19 cellular contexts compared by ENCODE assay signal in genomic region chr22:24543679-24544243, GRCh38. TPM values are rescaled to one million over a fixed set of nuclear protein-coding genes. Genes with fewer than 3 reads are reported as not detected.
DNase-seq lines count a peak whose midpoint lies in the region; ATAC-seq, FAIRE-seq and TF ChIP-seq lines count a peak whose summit lies in the region.
"Had no signal": no experiment of that assay in that cellular context is flagged by ENCODE, and none has a peak within 500 bp of the region (broad histone marks: within the 10 kb centered on the region; RNA-seq: fewer than 3 reads in every experiment).

No MANE protein-coding gene starts in this region.

- CTCF ChIA-PET in K562 (lab: Yijun Ruan, JAX; ENCODE audit: low intra/inter-chr PET ratio), result no interaction called here

- no peak for DNase-seq in K562 (ENCODE audit: extremely low read depth in 1 of 4, low spot score in 3 of 4)
- DNase-seq in right lobe of liver, result peak; percentile 65 to 82 (median 80)
- no peak for DNase-seq in stimulated activated effector memory CD8-positive, alpha-beta T cell treated with anti-CD3 and anti-CD28 coated beads, Interleukin-12 subunit alpha, Interleukin-12 subunit beta, amount 100 ng/mL, for 72 hours (ENCODE audit: low spot score in 2 of 2)
- no peak for DNase-seq in MV-4-11 (lab: John Stamatoyannopoulos, UW)
- DNase-seq in NK-92 (lab: John Stamatoyannopoulos, UW; ENCODE audit: unreplicated experiment), result no peak
- DNase-seq in foreskin keratinocyte, result no peak
- DNase-seq: GF-D8, HFFc6, Karpas-422, MM.1S, NCI-H1105 treated with DMSO at 0.1 percent for 48 hours, NCI-H187, NCI-H446, NCI-H774, SIG-M5 had no signal

- no peak for TF ChIP-seq CTCF in KMS-11 (conservative IDR thresholded peaks at IDR 0.05; ENCODE audit: low read depth, low read length)
- TF ChIP-seq CTCF in K562 (IDR thresholded peaks at IDR 0.05 in 2 of 3, conservative IDR thresholded peaks at IDR 0.05 in 1 of 3; ENCODE audit: insufficient read depth in 2 of 3, low read depth in 1 of 3, low read length in 3 of 3), result no peak
- TF ChIP-seq CTCF in right lobe of liver (IDR thresholded peaks at IDR 0.05), result no peak
- TF ChIP-seq CTCF in foreskin keratinocyte (conservative IDR thresholded peaks at IDR 0.05), result no peak

- no peaks in the 10 kb centered on the region for H3K4me1 Mint-ChIP-seq in stimulated activated effector memory CD8-positive, alpha-beta T cell treated with anti-CD3 and anti-CD28 coated beads, Interleukin-12 subunit alpha, Interleukin-12 subunit beta, amount 100 ng/mL, for 72 hours

- in situ Hi-C loops in K562 (cut with MboI), result no loop called here

- no peak for FAIRE-seq in K562 (lab: Jason Lieb, UNC)
- FAIRE-seq: H1, RCC 7860 had no signal

- no peak for ATAC-seq in K562
- ATAC-seq in right lobe of liver, result peak; percentile 11 to 43 (median 32)
- ATAC-seq in stimulated activated effector memory CD8-positive, alpha-beta T cell treated with anti-CD3 and anti-CD28 coated beads, Interleukin-12 subunit alpha, Interleukin-12 subunit beta, amount 100 ng/mL, for 72 hours, result no peak
- ATAC-seq in foreskin keratinocyte, result no peak

- POLR2A ChIA-PET in K562 (lab: Yijun Ruan, JAX), result interaction anchor here (0.6 to 2.0 kb wide), 3 partner anchors 10 to 120 kb away, joined by 4 to 7 read pairs (median 5); partner anchors contain the start of gene GUCD1

- 89% methylated on average over 10 of the region's 11 CpGs for WGBS in K562 (ENCODE audit: insufficient coverage, low coverage, missing lambda C conversion rate)
- 11% methylated on average over 2 of the region's 11 CpGs for WGBS in right lobe of liver (ENCODE audit: insufficient coverage, low coverage, low lambda C conversion rate, missing lambda C conversion rate)

- no peak for TF ChIP-seq EP300 in K562 (IDR thresholded peaks at IDR 0.05; ENCODE audit: low read length)

- BruUV-seq in K562 (replicated peaks; lab: Mats Ljungman, UMichigan), result no TSS peak

- H3K9me3 Mint-ChIP-seq in stimulated activated effector memory CD8-positive, alpha-beta T cell treated with anti-CD3 and anti-CD28 coated beads, Interleukin-12 subunit alpha, Interleukin-12 subunit beta, amount 100 ng/mL, for 72 hours, result no peaks in the 10 kb centered on the region
- H3K9me3 Mint-ChIP-seq: HFFc6 had no signal

- H3K27me3 ChIP-seq in KMS-11 (ENCODE audit: insufficient read depth, low read depth) (no peaks in the 10 kb centered on the region), K562 (ENCODE audit: control insufficient read depth in 2 of 2, insufficient read depth in 2 of 2, low read length in 2 of 2) (no peaks in the 10 kb centered on the region), right lobe of liver (no peaks in the 10 kb centered on the region), foreskin keratinocyte (no peaks in the 10 kb centered on the region)

- H3K79me2 ChIP-seq in KMS-11 (ENCODE audit: insufficient read depth, low read depth) (no peaks in the 10 kb centered on the region), K562 (ENCODE audit: control insufficient read depth, insufficient read depth, low read length) (no peaks in the 10 kb centered on the region)

- no peaks in the 10 kb centered on the region for H3K9me1 ChIP-seq in K562 (ENCODE audit: control insufficient read depth, insufficient read depth, low read length)

- intact Hi-C loops in K562 (cut with micrococcal nuclease) (no loop called here), right lobe of liver (cut with DNase I) (no loop called here)

- peak overlapping the region; percentile 74 for H3K27ac Mint-ChIP-seq in stimulated activated effector memory CD8-positive, alpha-beta T cell treated with anti-CD3 and anti-CD28 coated beads, Interleukin-12 subunit alpha, Interleukin-12 subunit beta, amount 100 ng/mL, for 72 hours

- H3K9ac ChIP-seq in KMS-11, result no peak overlapping the region
- no peak overlapping the region for H3K9ac ChIP-seq in K562 (ENCODE audit: insufficient read depth in 1 of 2, low read depth in 2 of 2, low read length in 2 of 2)

- H3K9me3 ChIP-seq in K562 (replicated peaks; ENCODE audit: control insufficient read depth, insufficient read depth, low read depth, low read length), result no peaks in the 10 kb centered on the region
- H3K9me3 ChIP-seq in right lobe of liver, result no peaks in the 10 kb centered on the region

- peaks cover 93% of the 10 kb centered on the region for H3K36me3 Mint-ChIP-seq in stimulated activated effector memory CD8-positive, alpha-beta T cell treated with anti-CD3 and anti-CD28 coated beads, Interleukin-12 subunit alpha, Interleukin-12 subunit beta, amount 100 ng/mL, for 72 hours

- TF ChIP-seq POLR2A in K562 (conservative IDR thresholded peaks at IDR 0.05), result no peak
- no peak for TF ChIP-seq POLR2A in right lobe of liver (IDR thresholded peaks at IDR 0.05)

- H4K20me1 ChIP-seq in KMS-11 (ENCODE audit: insufficient read depth), result no peaks in the 10 kb centered on the region
- no peaks in the 10 kb centered on the region for H4K20me1 ChIP-seq in K562 (replicated peaks; ENCODE audit: control insufficient read depth, insufficient read depth, low read length)

- H3K4me3 Mint-ChIP-seq in stimulated activated effector memory CD8-positive, alpha-beta T cell treated with anti-CD3 and anti-CD28 coated beads, Interleukin-12 subunit alpha, Interleukin-12 subunit beta, amount 100 ng/mL, for 72 hours, result no peak overlapping the region
- H3K4me3 Mint-ChIP-seq: HFFc6 had no signal

- H3K4me2 ChIP-seq in KMS-11, result peak overlapping the region; percentile 44; the same call in 1 of the 2 replicates
- no peak overlapping the region for H3K4me2 ChIP-seq in K562 (ENCODE audit: insufficient read depth, low read length)

- H3K36me3 ChIP-seq in KMS-11 (ENCODE audit: insufficient read depth), result peaks cover 13% of the 10 kb centered on the region; the same call in 1 of the 2 replicates
- peaks cover 72% of the 10 kb centered on the region; the same call in 2 of the 3 replicates for H3K36me3 ChIP-seq in K562 (ENCODE audit: control insufficient read depth, insufficient read depth, low read length)
- peaks cover 0 to 72% (median 44%) of the 10 kb centered on the region in 4 donors for H3K36me3 ChIP-seq in right lobe of liver

- H2AFZ ChIP-seq in KMS-11 (ENCODE audit: low read depth), result no peak overlapping the region
- H2AFZ ChIP-seq in K562 (ENCODE audit: low read depth, low read length), result no peak overlapping the region

- H3K27ac ChIP-seq in KMS-11 (peak overlapping the region; percentile 75), K562 (ENCODE audit: extremely low read depth, low read depth, low read length) (no peak overlapping the region), right lobe of liver (peak overlapping the region; percentile 48 to 89 (median 77)), foreskin keratinocyte (no peak overlapping the region)

- H3K4me1 ChIP-seq in KMS-11 (ENCODE audit: low read depth, poor library complexity, severe bottlenecking), result peaks cover 43% of the 10 kb centered on the region
- peaks cover 0 to 4% of the 10 kb centered on the region in 2 experiments; a peak in 1 of 5 replicates for H3K4me1 ChIP-seq in K562 (replicated peaks in 1 of 2; ENCODE audit: control insufficient read depth in 2 of 2, insufficient read depth in 2 of 2, low read length in 2 of 2)
- peaks cover 0 to 77% (median 32%) of the 10 kb centered on the region in 4 donors for H3K4me1 ChIP-seq in right lobe of liver
- no peaks in the 10 kb centered on the region for H3K4me1 ChIP-seq in foreskin keratinocyte

- H3K4me3 ChIP-seq in KMS-11 (IDR thresholded peaks at IDR 0.05; ENCODE audit: insufficient read depth, low read depth, low read length) (no peak overlapping the region), K562 (no peak overlapping the region), right lobe of liver (no peak overlapping the region)

- no peak for TF ChIP-seq RAD21 in K562 (CRISPR knock-in tag; conservative IDR thresholded peaks at IDR 0.05 in 1 of 2, IDR thresholded peaks at IDR 0.05 in 1 of 2)

RNA-seq across cellular contexts. Expression of gene GUCD1, which starts 11.2 kb away (rescaled TPM):
- 19.1 and 56.0 TPM in 2 replicates for total RNA-seq in K562 (2011; cell fraction: chromatin; rRNA removed; ENCODE audit: low replicate concordance)
- 46.4 and 51.1 TPM in 2 replicates for total RNA-seq in K562 (2011; cell fraction: nucleolus; rRNA removed)
- total RNA-seq in K562 (2011; cell fraction: nucleoplasm; rRNA removed), result 29.2 and 47.6 TPM in 2 replicates
- 51.8 and 85.3 TPM in 2 replicates for total RNA-seq in K562 (2014; rRNA removed)
- 45.4 and 47.2 TPM in 2 replicates for total RNA-seq in K562 (2014; rRNA removed; fragmentation: Illumina TruSeq; extraction: Trizol)
- total RNA-seq in K562 (2015; rRNA removed; fragmentation: Illumina TruSeq; extraction: Trizol), result 51.0 and 52.7 TPM in 2 replicates
- 67.8 and 69.2 TPM in 2 replicates for total RNA-seq in K562 (2021)
- 60.4 and 68.9 TPM in 2 replicates for polyA plus RNA-seq in K562 (2011; rRNA removed)
- polyA plus RNA-seq in K562 (2011; cell fraction: cytosol; rRNA removed), result 79.6 and 131 TPM in 2 replicates
- polyA plus RNA-seq in K562 (2011; cell fraction: nucleus; rRNA removed), result 40.8 and 61.4 TPM in 2 replicates
- polyA plus RNA-seq in K562 (2012), result 44.7 and 52.7 TPM in 2 replicates
- 50.3 and 58.1 TPM in 2 replicates for polyA plus RNA-seq in K562 (2014; fragmentation: Illumina TruSeq; extraction: Trizol)
- 10 to 100 TPM; 31.5 to 48.8 TPM for polyA plus RNA-seq in K562 (2014; fragmentation: Nextera tagmentation; extraction: Ambion mirVana)
- polyA plus RNA-seq in K562 (2014; rRNA removed), result 45.3 and 48.9 TPM in 2 replicates
- 51.0 and 71.0 TPM in 2 replicates for polyA minus RNA-seq in K562 (2011; rRNA and poly(A)+ RNA removed)
- 68.5 and 68.7 TPM in 2 replicates for polyA minus RNA-seq in K562 (2011; cell fraction: cytosol; rRNA and poly(A)+ RNA removed)
- 17.6 and 24.5 TPM in 2 replicates for polyA minus RNA-seq in K562 (2011; cell fraction: nucleus; rRNA and poly(A)+ RNA removed)
- 100 to 1,000 TPM in 5 of 6 experiments, 10 to 100 TPM in 1; 94.0 to 281 (median 213) TPM for total RNA-seq in right lobe of liver
- 73.6 and 74.9 TPM in 2 replicates for total RNA-seq in foreskin keratinocyte
- 56.1 and 58.1 TPM in 2 replicates for polyA plus RNA-seq in foreskin keratinocyte

RNA-seq across cellular contexts. Expression of gene SNRPD3, which starts 12.0 kb away (rescaled TPM):
- 75.3 and 99.4 TPM in 2 replicates for total RNA-seq in K562 (2011; cell fraction: chromatin; rRNA removed; ENCODE audit: low replicate concordance)
- total RNA-seq in K562 (2011; cell fraction: nucleolus; rRNA removed), result 77.6 and 88.4 TPM in 2 replicates
- 86.2 and 92.8 TPM in 2 replicates for total RNA-seq in K562 (2011; cell fraction: nucleoplasm; rRNA removed)
- total RNA-seq in K562 (2014; rRNA removed), result 234 and 278 TPM in 2 replicates
- 274 and 289 TPM in 2 replicates for total RNA-seq in K562 (2014; rRNA removed; fragmentation: Illumina TruSeq; extraction: Trizol)
- 266 and 281 TPM in 2 replicates for total RNA-seq in K562 (2015; rRNA removed; fragmentation: Illumina TruSeq; extraction: Trizol)
- 131 and 132 TPM in 2 replicates for total RNA-seq in K562 (2021)
- 120 and 151 TPM in 2 replicates for polyA plus RNA-seq in K562 (2011; rRNA removed)
- polyA plus RNA-seq in K562 (2011; cell fraction: cytosol; rRNA removed), result 249 and 264 TPM in 2 replicates
- polyA plus RNA-seq in K562 (2011; cell fraction: nucleus; rRNA removed), result 86.3 and 104 TPM in 2 replicates
- polyA plus RNA-seq in K562 (2012), result 144 and 316 TPM in 2 replicates
- polyA plus RNA-seq in K562 (2014; fragmentation: Illumina TruSeq; extraction: Trizol), result 271 and 366 TPM in 2 replicates
- polyA plus RNA-seq in K562 (2014; fragmentation: Nextera tagmentation; extraction: Ambion mirVana), result 100 to 1,000 TPM; 274 to 281 TPM
- 236 and 249 TPM in 2 replicates for polyA plus RNA-seq in K562 (2014; rRNA removed)
- polyA minus RNA-seq in K562 (2011; rRNA and poly(A)+ RNA removed), result 231 and 354 TPM in 2 replicates
- 87.0 and 105 TPM in 2 replicates for polyA minus RNA-seq in K562 (2011; cell fraction: cytosol; rRNA and poly(A)+ RNA removed)
- polyA minus RNA-seq in K562 (2011; cell fraction: nucleus; rRNA and poly(A)+ RNA removed), result 38.2 and 60.6 TPM in 2 replicates
- 100 to 1,000 TPM in 2 of 6 experiments, 10 to 100 TPM in 4; 43.3 to 180 (median 53.4) TPM for total RNA-seq in right lobe of liver
- total RNA-seq in foreskin keratinocyte, result 176 and 223 TPM in 2 replicates
- polyA plus RNA-seq in foreskin keratinocyte, result 239 and 282 TPM in 2 replicates

RNA-seq across cellular contexts. Expression of gene UPB1, which starts 48.6 kb away (rescaled TPM):
- 0.16 TPM in 1 of 2 replicates, not detected in the other for total RNA-seq in K562 (2011; cell fraction: chromatin; rRNA removed; ENCODE audit: low replicate concordance)
- total RNA-seq in K562 (2011; cell fraction: nucleolus; rRNA removed), result not detected in 2 replicates
- not detected in 2 replicates for total RNA-seq in K562 (2011; cell fraction: nucleoplasm; rRNA removed)
- total RNA-seq in K562 (2014; rRNA removed) (0.69 TPM in 1 of 2 replicates, not detected in the other), K562 (2014; rRNA removed; fragmentation: Illumina TruSeq; extraction: Trizol) (not detected in 2 replicates), K562 (2015; rRNA removed; fragmentation: Illumina TruSeq; extraction: Trizol) (0.11 TPM in 1 of 2 replicates, not detected in the other), K562 (2021) (0.07 TPM in 1 of 2 replicates, not detected in the other), right lobe of liver (100 to 1,000 TPM in 3 of 6 experiments, 10 to 100 TPM in 3; 50.6 to 169 (median 100) TPM), foreskin keratinocyte (not detected in 2 replicates)
- polyA plus RNA-seq in K562 (2011; rRNA removed) (0.04 TPM in 1 of 2 replicates, not detected in the other), K562 (2014; fragmentation: Illumina TruSeq; extraction: Trizol) (not detected in 2 replicates), K562 (2014; fragmentation: Nextera tagmentation; extraction: Ambion mirVana) (under 1 TPM in 1 of 2 experiments, not detected in 1; 0.06 TPM), K562 (2014; rRNA removed) (not detected in 2 replicates), foreskin keratinocyte (not detected in 2 replicates)
- not detected in 2 replicates for polyA plus RNA-seq in K562 (2011; cell fraction: cytosol; rRNA removed)
- 0.06 TPM in 1 of 2 replicates, not detected in the other for polyA plus RNA-seq in K562 (2011; cell fraction: nucleus; rRNA removed)
- 0.08 and 0.21 TPM in 2 replicates for polyA plus RNA-seq in K562 (2012)
- not detected in 2 replicates for polyA minus RNA-seq in K562 (2011; rRNA and poly(A)+ RNA removed)
- not detected in 2 replicates for polyA minus RNA-seq in K562 (2011; cell fraction: cytosol; rRNA and poly(A)+ RNA removed)
- polyA minus RNA-seq in K562 (2011; cell fraction: nucleus; rRNA and poly(A)+ RNA removed), result not detected in 2 replicates
- total RNA-seq: H1 had no signal
- polyA plus RNA-seq: AG04450 had no signal

RNA-seq across cellular contexts. Expression of gene LRRC75B, which starts 49.1 kb away (rescaled TPM):
- total RNA-seq in K562 (2011; cell fraction: chromatin; rRNA removed; ENCODE audit: low replicate concordance), result 1.9 and 6.9 TPM in 2 replicates
- total RNA-seq in K562 (2011; cell fraction: nucleolus; rRNA removed), result 5.9 and 6.5 TPM in 2 replicates
- 3.1 and 5.1 TPM in 2 replicates for total RNA-seq in K562 (2011; cell fraction: nucleoplasm; rRNA removed)
- total RNA-seq in K562 (2014; rRNA removed) (1.8 and 1.9 TPM in 2 replicates), K562 (2014; rRNA removed; fragmentation: Illumina TruSeq; extraction: Trizol) (0.29 and 0.44 TPM in 2 replicates), K562 (2015; rRNA removed; fragmentation: Illumina TruSeq; extraction: Trizol) (0.45 and 0.51 TPM in 2 replicates), K562 (2021) (1.1 and 1.4 TPM in 2 replicates), right lobe of liver (10 to 100 TPM; 11.8 to 28.0 (median 21.5) TPM), foreskin keratinocyte (6.5 and 8.5 TPM in 2 replicates)
- polyA plus RNA-seq in K562 (2011; rRNA removed) (2.2 and 2.8 TPM in 2 replicates), K562 (2014; fragmentation: Illumina TruSeq; extraction: Trizol) (0.62 and 0.84 TPM in 2 replicates), K562 (2014; fragmentation: Nextera tagmentation; extraction: Ambion mirVana) (under 1 TPM in 1 of 2 experiments, not detected in 1; 0.10 TPM), K562 (2014; rRNA removed) (1.7 and 2.8 TPM in 2 replicates), foreskin keratinocyte (8.4 and 11.4 TPM in 2 replicates)
- 3.5 and 4.5 TPM in 2 replicates for polyA plus RNA-seq in K562 (2011; cell fraction: cytosol; rRNA removed)
- 16.6 and 22.0 TPM in 2 replicates for polyA plus RNA-seq in K562 (2011; cell fraction: nucleus; rRNA removed)
- 0.92 and 3.8 TPM in 2 replicates for polyA plus RNA-seq in K562 (2012)
- 0.35 and 0.42 TPM in 2 replicates for polyA minus RNA-seq in K562 (2011; rRNA and poly(A)+ RNA removed)
- polyA minus RNA-seq in K562 (2011; cell fraction: cytosol; rRNA and poly(A)+ RNA removed), result 0.48 and 0.73 TPM in 2 replicates
- 1.3 TPM in 2 replicates for polyA minus RNA-seq in K562 (2011; cell fraction: nucleus; rRNA and poly(A)+ RNA removed)

RNA-seq across cellular contexts. Expression of gene GGT1, which starts 59.2 kb away (rescaled TPM):
- 9.0 and 28.5 TPM in 2 replicates for total RNA-seq in K562 (2011; cell fraction: chromatin; rRNA removed; ENCODE audit: low replicate concordance)
- 30.5 and 31.9 TPM in 2 replicates for total RNA-seq in K562 (2011; cell fraction: nucleolus; rRNA removed)
- 15.0 and 17.6 TPM in 2 replicates for total RNA-seq in K562 (2011; cell fraction: nucleoplasm; rRNA removed)
- total RNA-seq in K562 (2014; rRNA removed) (10.7 and 12.0 TPM in 2 replicates), K562 (2014; rRNA removed; fragmentation: Illumina TruSeq; extraction: Trizol) (2.5 and 2.9 TPM in 2 replicates), K562 (2015; rRNA removed; fragmentation: Illumina TruSeq; extraction: Trizol) (6.9 and 7.1 TPM in 2 replicates), K562 (2021) (11.1 and 12.5 TPM in 2 replicates), right lobe of liver (100 to 1,000 TPM in 5 of 6 experiments, 10 to 100 TPM in 1; 97.6 to 154 (median 140) TPM), foreskin keratinocyte (4.1 and 10.1 TPM in 2 replicates)
- polyA plus RNA-seq in K562 (2011; rRNA removed) (6.6 and 8.0 TPM in 2 replicates), K562 (2014; fragmentation: Illumina TruSeq; extraction: Trizol) (7.1 and 10.4 TPM in 2 replicates), K562 (2014; fragmentation: Nextera tagmentation; extraction: Ambion mirVana) (under 1 TPM; 0.46 to 0.81 TPM), K562 (2014; rRNA removed) (9.6 and 11.8 TPM in 2 replicates), foreskin keratinocyte (4.5 and 15.2 TPM in 2 replicates)
- 9.0 and 21.5 TPM in 2 replicates for polyA plus RNA-seq in K562 (2011; cell fraction: cytosol; rRNA removed)
- 24.8 and 45.2 TPM in 2 replicates for polyA plus RNA-seq in K562 (2011; cell fraction: nucleus; rRNA removed)
- polyA plus RNA-seq in K562 (2012), result 11.5 and 24.6 TPM in 2 replicates
- 2.7 and 4.9 TPM in 2 replicates for polyA minus RNA-seq in K562 (2011; rRNA and poly(A)+ RNA removed)
- 7.2 and 8.3 TPM in 2 replicates for polyA minus RNA-seq in K562 (2011; cell fraction: cytosol; rRNA and poly(A)+ RNA removed)
- 6.9 and 8.3 TPM in 2 replicates for polyA minus RNA-seq in K562 (2011; cell fraction: nucleus; rRNA and poly(A)+ RNA removed)

Comparison
In these comparisons a context has a peak if more than half of its experiments do, and no peak if none do; other contexts are left out.
1. H3K27ac ChIP-seq: peak in KMS-11 (single experiment) and right lobe of liver (3 of 3); none in K562 (single experiment) and foreskin keratinocyte (single experiment).
2. ATAC-seq: peak in right lobe of liver (4 of 4); none in K562 (single experiment), stimulated activated effector memory CD8-positive, alpha-beta T cell treated with anti-CD3 and anti-CD28 coated beads, Interleukin-12 subunit alpha, Interleukin-12 subunit beta, amount 100 ng/mL, for 72 hours (single experiment) and foreskin keratinocyte (single experiment).
3. DNase-seq: peak in right lobe of liver (3 of 3); none in K562 (0 of 4), stimulated activated effector memory CD8-positive, alpha-beta T cell treated with anti-CD3 and anti-CD28 coated beads, Interleukin-12 subunit alpha, Interleukin-12 subunit beta, amount 100 ng/mL, for 72 hours (0 of 2), MV-4-11 (single experiment), NK-92 (single experiment) and foreskin keratinocyte (0 of 2).
4. RNA of gene UPB1, which starts 48.6 kb away (total RNA-seq): 50.6 to 169 TPM in right lobe of liver; 0.07 to 0.69 TPM in K562 and not detected in foreskin keratinocyte; every median in the first group is over 10 times any median in the second.